In genomic region chr22:19057539-19057938, GRCh38 we compare ENCODE assay signal across 26 cellular contexts.
DNase-seq lines count a peak whose midpoint lies in the region; ATAC-seq, FAIRE-seq and TF ChIP-seq lines count a peak whose summit lies in the region.
"Had no signal": no experiment of that assay in that cellular context is flagged by ENCODE, and none has a peak within 500 bp of the region (broad histone marks: within the 10 kb centered on the region; RNA-seq: fewer than 3 reads in every experiment).

No MANE protein-coding gene starts in this region.

- peaks cover 19% of the 10 kb centered on the region for H4K20me1 ChIP-seq in K562 (replicated peaks; ENCODE audit: control insufficient read depth, insufficient read depth, low read length)

- TF ChIP-seq EP300 in K562 (IDR thresholded peaks at IDR 0.05; ENCODE audit: low read length) (no peak), suprapubic skin (IDR thresholded peaks at IDR 0.05) (no peak)

- H3K79me2 ChIP-seq in K562 (ENCODE audit: control insufficient read depth, insufficient read depth, low read length): no peaks in the 10 kb centered on the region

- no peak for FAIRE-seq in K562 (lab: Jason Lieb, UNC)
- FAIRE-seq: pancreas had no signal

- BruUV-seq in K562 (replicated peaks; lab: Mats Ljungman, UMichigan): no TSS peak

- H3K27me3 ChIP-seq in heart right ventricle (no peaks in the 10 kb centered on the region), K562 (ENCODE audit: control insufficient read depth in 2 of 2, insufficient read depth in 2 of 2, low read length in 2 of 2) (no peaks in the 10 kb centered on the region), suprapubic skin (no peaks in the 10 kb centered on the region), ascending aorta (no peaks in the 10 kb centered on the region)
- H3K27me3 ChIP-seq: BE2C, esophagus squamous epithelium, foreskin keratinocyte, heart left ventricle, pancreas, right atrium auricular region had no signal

- 84 to 93% methylated on average over 8 of the region's 8 CpGs for WGBS in heart right ventricle, 2 donors
- WGBS in K562 (ENCODE audit: insufficient coverage, low coverage, missing lambda C conversion rate): 81% methylated on average over 8 of the region's 8 CpGs
- 88% methylated on average over 7 of the region's 8 CpGs for WGBS in suprapubic skin

- peak; percentile 15 for DNase-seq in Right ventricle myocardium inferior (ENCODE audit: missing footprints)
- DNase-seq in heart right ventricle: no peak
- no peak for DNase-seq in K562 (ENCODE audit: extremely low read depth in 1 of 4, low spot score in 3 of 4)
- peak; percentile 22 for DNase-seq in medulla oblongata (ENCODE audit: extremely low spot score)
- peak; percentile 15 to 54 for DNase-seq in suprapubic skin (ENCODE audit: low spot score in 2 of 2)
- DNase-seq in GM19238 (ENCODE audit: insufficient read length, low spot score): no peak
- no peak for DNase-seq in cerebellum (ENCODE audit: low spot score)
- no peak for DNase-seq in ascending aorta (ENCODE audit: low spot score in 2 of 2)
- DNase-seq: activated CD4-positive, alpha-beta T cell treated with anti-CD3 and anti-CD28 coated beads, Interleukin-2, amount 50 U/mL, for 48 hours; activated effector memory CD4-positive, alpha-beta T cell treated with Interleukin-2 at 50 U/mL for 16 hours; activated T-cell treated with anti-CD3 and anti-CD28 coated beads for 4 hours; BE2C; DMS 273 treated with DMSO at 0.1 percent for 48 hours; esophagus squamous epithelium; foreskin keratinocyte; GM23248; NCI-H1105; NCI-H187 treated with DMSO at 0.1 percent for 48 hours; NCI-H2171 treated with DMSO at 0.1 percent for 48 hours; NCI-H510A; stimulated activated CD4-positive, alpha-beta T cell treated with anti-CD3 and anti-CD28 coated beads, Interleukin-12 subunit alpha, Interleukin-12 subunit beta, amount 100 ng/mL, for 4 hours; stimulated activated CD4-positive, alpha-beta T cell treated with anti-CD3 and anti-CD28 coated beads, Interleukin-2, amount 100 ng/mL, for 48 hours had no signal

- POLR2A ChIA-PET in K562 (lab: Yijun Ruan, JAX): interaction anchor here (0.8 to 4.4 kb wide), 8 partner anchors 9 to 29 kb away, joined by 3 to 29 read pairs (median 7); no protein-coding TSS in a partner anchor

- TF ChIP-seq POLR2A in K562 (conservative IDR thresholded peaks at IDR 0.05): no peak
- TF ChIP-seq POLR2A in suprapubic skin (IDR thresholded peaks at IDR 0.05): no peak

- H3K36me3 ChIP-seq in heart right ventricle: peaks cover 0 to 100% (median 39%) of the 10 kb centered on the region in 9 donors
- H3K36me3 ChIP-seq in K562 (ENCODE audit: control insufficient read depth, insufficient read depth, low read length): peaks cover 88% of the 10 kb centered on the region
- H3K36me3 ChIP-seq in suprapubic skin: peaks cover 80% of the 10 kb centered on the region
- H3K36me3 ChIP-seq in ascending aorta: peaks cover 55 to 78% of the 10 kb centered on the region in 2 donors
- H3K36me3 ChIP-seq: pancreas had no signal

- no peak overlapping the region for H3K27ac ChIP-seq in heart right ventricle
- no peak overlapping the region for H3K27ac ChIP-seq in K562 (ENCODE audit: extremely low read depth, low read depth, low read length)
- no peak overlapping the region for H3K27ac ChIP-seq in suprapubic skin
- no peak overlapping the region for H3K27ac ChIP-seq in ascending aorta
- H3K27ac ChIP-seq: esophagus squamous epithelium, foreskin keratinocyte, GM23248, heart left ventricle, pancreas, right atrium auricular region had no signal

- no peak for TF ChIP-seq RAD21 in K562 (CRISPR knock-in tag; conservative IDR thresholded peaks at IDR 0.05 in 1 of 2, IDR thresholded peaks at IDR 0.05 in 1 of 2)

- H3K9me3 ChIP-seq in heart right ventricle: no peaks in the 10 kb centered on the region
- H3K9me3 ChIP-seq in K562 (replicated peaks; ENCODE audit: control insufficient read depth, insufficient read depth, low read depth, low read length): no peaks in the 10 kb centered on the region
- no peaks in the 10 kb centered on the region for H3K9me3 ChIP-seq in suprapubic skin
- no peaks in the 10 kb centered on the region for H3K9me3 ChIP-seq in ascending aorta
- H3K9me3 ChIP-seq: BE2C, esophagus squamous epithelium, heart left ventricle, pancreas, right atrium auricular region had no signal

- CTCF ChIA-PET in K562 (lab: Yijun Ruan, JAX; ENCODE audit: low intra/inter-chr PET ratio): no interaction called here

- H2AFZ ChIP-seq in K562 (ENCODE audit: low read depth, low read length): no peak overlapping the region
- H2AFZ ChIP-seq: GM23248 had no signal

- H3K4me2 ChIP-seq in K562 (ENCODE audit: insufficient read depth, low read length): no peak overlapping the region

- in situ Hi-C loops in K562 (cut with MboI): no loop called here

- TF ChIP-seq CTCF in heart right ventricle (IDR thresholded peaks at IDR 0.05) (no peak), K562 (IDR thresholded peaks at IDR 0.05 in 2 of 3, conservative IDR thresholded peaks at IDR 0.05 in 1 of 3; ENCODE audit: insufficient read depth in 2 of 3, low read depth in 1 of 3, low read length in 3 of 3) (no peak), suprapubic skin (IDR thresholded peaks at IDR 0.05) (no peak), ascending aorta (IDR thresholded peaks at IDR 0.05) (no peak)

- H3K4me3 ChIP-seq in heart right ventricle: no peak overlapping the region
- H3K4me3 ChIP-seq in K562: no peak overlapping the region
- H3K4me3 ChIP-seq in suprapubic skin: no peak overlapping the region
- H3K4me3 ChIP-seq in ascending aorta: no peak overlapping the region
- H3K4me3 ChIP-seq: esophagus squamous epithelium, GM23248, heart left ventricle, pancreas, right atrium auricular region had no signal

- peak overlapping the region in 1 of 2 experiments; percentile 16; a peak in 1 of 4 replicates for H3K9ac ChIP-seq in K562 (ENCODE audit: insufficient read depth in 1 of 2, low read depth in 2 of 2, low read length in 2 of 2)
- H3K9ac ChIP-seq: GM23248 had no signal

- peaks cover 7% of the 10 kb centered on the region for H3K9me1 ChIP-seq in K562 (ENCODE audit: control insufficient read depth, insufficient read depth, low read length)

- intact Hi-C loops in Right ventricle myocardium inferior (cut with DNase I): no loop called here
- intact Hi-C loops in heart right ventricle (cut with DNase I): no loop called here
- intact Hi-C loops in K562 (cut with micrococcal nuclease): no loop called here
- intact Hi-C loops in ascending aorta (cut with DNase I): no loop called here

- ATAC-seq in Right ventricle myocardium inferior (no peak), heart right ventricle (no peak), K562 (no peak)
- ATAC-seq: CD8-positive, alpha-beta T cell; foreskin keratinocyte had no signal

- H3K4me1 ChIP-seq in heart right ventricle (peaks cover 0 to 14% (median 5%) of the 10 kb centered on the region in 9 donors), K562 (replicated peaks in 1 of 2; ENCODE audit: control insufficient read depth in 2 of 2, insufficient read depth in 2 of 2, low read length in 2 of 2) (peaks cover 0 to 6% of the 10 kb centered on the region in 2 experiments; a peak in 1 of 5 replicates), suprapubic skin (no peaks in the 10 kb centered on the region), ascending aorta (no peaks in the 10 kb centered on the region)
- H3K4me1 ChIP-seq: BE2C, foreskin keratinocyte, right atrium auricular region had no signal

TF ChIP-seq in K562, 482 proteins besides CTCF, POLR2A, EP300 and RAD21:
- TF ChIP-seq WHSC1 (IDR thresholded peaks at IDR 0.05; ENCODE audit: low read length) (no peak), MYBL2 (IDR thresholded peaks at IDR 0.05; ENCODE audit: low read depth) (no peak), MYBL2 (CRISPR knock-in tag; IDR thresholded peaks at IDR 0.05; ENCODE audit: borderline replicate concordance) (0 out of 2 replicates have a peak, but pooled peaks have one; percentile 4), FOXM1 (IDR thresholded peaks at IDR 0.05; ENCODE audit: low read depth) (no peak), FOXM1 (CRISPR knock-in tag; IDR thresholded peaks at IDR 0.05; ENCODE audit: low read depth) (0 out of 2 replicates have a peak, but pooled peaks have one; percentile 14), HMGN3 (IDR thresholded peaks at IDR 0.05; ENCODE audit: borderline replicate concordance, extremely low read depth, insufficient read length, low read depth, low read length) (peak; percentile 20), NFXL1 (CRISPR knock-in tag; IDR thresholded peaks at IDR 0.05) (no peak), POLR3A (IDR thresholded peaks at IDR 0.05; ENCODE audit: borderline replicate concordance, extremely low read depth, insufficient read depth, insufficient read length) (no peak), ZNF217 (CRISPR knock-in tag; IDR thresholded peaks at IDR 0.05) (0 out of 2 replicates have a peak, but pooled peaks have one; percentile 53), MED1 (CRISPR knock-in tag; IDR thresholded peaks at IDR 0.05; ENCODE audit: borderline replicate concordance) (0 out of 2 replicates have a peak, but pooled peaks have one; percentile 25), FOXO4 (CRISPR knock-in tag; IDR thresholded peaks at IDR 0.05) (no peak)
TF ChIP-seq in K562: peak in this region for 5.

Comparison
In these comparisons a context has a peak if more than half of its experiments do, and no peak if none do; other contexts are left out.
1. DNase-seq: peak in Right ventricle myocardium inferior (single experiment), medulla oblongata (single experiment) and suprapubic skin (2 of 2); none in heart right ventricle (0 of 2), K562 (0 of 4), GM19238 (single experiment), cerebellum (single experiment) and ascending aorta (0 of 2).